Comparison of ENCODE assay signal across 14 cellular contexts in genomic region chr1:26761217-26761616, GRCh38. TPM values are rescaled to one million over a fixed set of nuclear protein-coding genes. Genes with fewer than 3 reads are reported as not detected.
DNase-seq lines count a peak whose midpoint lies in the region; ATAC-seq and TF ChIP-seq lines count a peak whose summit lies in the region.
"Had no signal": no experiment of that assay in that cellular context is flagged by ENCODE, and none has a peak within 500 bp of the region (broad histone marks: within the 10 kb centered on the region; RNA-seq: fewer than 3 reads in every experiment).

No MANE protein-coding gene starts in this region.

- no peak for DNase-seq in AG04450 (ENCODE audit: low read depth, low spot score)
- DNase-seq in left lobe of liver (ENCODE audit: low spot score) = no peak
- no peak for DNase-seq in mucosa of gallbladder (ENCODE audit: low spot score)
- no peak for DNase-seq in sciatic nerve (ENCODE audit: low spot score)
- DNase-seq: activated CD4-positive, alpha-beta T cell treated with anti-CD3 and anti-CD28 coated beads, Interleukin-2, amount 10 ng/mL, durations not matched to agents 24 days and 14 days; activated naive CD4-positive, alpha-beta T cell treated with anti-CD3 and anti-CD28 coated beads, Interleukin-2, amount 50 U/mL, for 16 hours; NCI-H2171; SJCRH30; stimulated activated CD4-positive, alpha-beta T cell treated with anti-CD3 and anti-CD28 coated beads, Interleukin-1b, Interleukin-23, amount 100 ng/mL, for 48 hours; stomach had no signal

- POLR2A ChIA-PET in AG04450 (lab: Yijun Ruan, JAX) = no interaction called here

- H3K27me3 Mint-ChIP-seq in activated T-helper 17 cell treated with anti-CD3 and anti-CD28 coated beads, Interleukin-2, amount 50 U/mL, for 72 hours = no peaks in the 10 kb centered on the region
- H3K27me3 Mint-ChIP-seq: activated CD4-positive, alpha-beta T cell treated with anti-CD3 and anti-CD28 coated beads, Interleukin-2, amount 10 ng/mL, durations not matched to agents 24 days and 14 days had no signal

- H3K36me3 Mint-ChIP-seq in activated T-helper 17 cell treated with anti-CD3 and anti-CD28 coated beads, Interleukin-2, amount 50 U/mL, for 72 hours (ENCODE audit: low read depth) = peaks cover 90% of the 10 kb centered on the region

- H3K4me3 Mint-ChIP-seq in activated T-helper 17 cell treated with anti-CD3 and anti-CD28 coated beads, Interleukin-2, amount 50 U/mL, for 72 hours = no peak overlapping the region
- H3K4me3 Mint-ChIP-seq: activated CD4-positive, alpha-beta T cell treated with anti-CD3 and anti-CD28 coated beads, Interleukin-2, amount 10 ng/mL, durations not matched to agents 24 days and 14 days had no signal

- H3K4me3 ChIP-seq in AG04450 (ENCODE audit: low read depth, low read length) = no peak overlapping the region
- H3K4me3 ChIP-seq in GM12875 (ENCODE audit: low read depth, low read length) = no peak overlapping the region
- H3K4me3 ChIP-seq: SJCRH30, stomach had no signal

- no peaks in the 10 kb centered on the region for H3K27me3 ChIP-seq in AG04450 (ENCODE audit: control insufficient read depth, insufficient read depth, low read length)
- H3K27me3 ChIP-seq: SJCRH30, stomach had no signal

- no peaks in the 10 kb centered on the region for H3K9me3 ChIP-seq in AG04450 (ENCODE audit: control insufficient read depth, insufficient read depth, low read length)
- H3K9me3 ChIP-seq: SJCRH30, stomach had no signal

- intact Hi-C loops in sciatic nerve (cut with DNase I) = no loop called here

- no peak for ATAC-seq in activated T-helper 17 cell treated with anti-CD3 and anti-CD28 coated beads, Interleukin-2, amount 50 U/mL, for 72 hours (replicated peaks)
- peak; percentile 38 for ATAC-seq in left lobe of liver
- ATAC-seq in sciatic nerve = no peak
- ATAC-seq in HG02798 (IDR thresholded peaks at IDR 0.05; ENCODE audit: poor library complexity, unreplicated experiment) = no peak
- no peak for ATAC-seq in GM21367 (IDR thresholded peaks at IDR 0.05; ENCODE audit: unreplicated experiment)

- CTCF ChIA-PET in AG04450 (lab: Charles Lee) = no interaction called here

- peaks cover 3% of the 10 kb centered on the region for H3K4me1 Mint-ChIP-seq in activated T-helper 17 cell treated with anti-CD3 and anti-CD28 coated beads, Interleukin-2, amount 50 U/mL, for 72 hours

- H3K27ac Mint-ChIP-seq in activated T-helper 17 cell treated with anti-CD3 and anti-CD28 coated beads, Interleukin-2, amount 50 U/mL, for 72 hours = peak overlapping the region; percentile 17
- H3K27ac Mint-ChIP-seq: activated CD4-positive, alpha-beta T cell treated with anti-CD3 and anti-CD28 coated beads, Interleukin-2, amount 10 ng/mL, durations not matched to agents 24 days and 14 days had no signal

- H3K27ac ChIP-seq in AG04450 (ENCODE audit: low read depth, low read length) = no peak overlapping the region
- H3K27ac ChIP-seq: SJCRH30, stomach had no signal

- TF ChIP-seq CTCF in AG04450 (IDR thresholded peaks at IDR 0.05; ENCODE audit: low read depth, low read length) = peak; percentile 18; the same call in 1 of the 2 replicates
- 0 out of 2 replicates have a peak, but pooled peaks have one; percentile 7 for TF ChIP-seq CTCF in GM12875 (IDR thresholded peaks at IDR 0.05; ENCODE audit: borderline replicate concordance, insufficient read depth, low read depth, low read length)

- H3K9me3 Mint-ChIP-seq in activated T-helper 17 cell treated with anti-CD3 and anti-CD28 coated beads, Interleukin-2, amount 50 U/mL, for 72 hours = no peaks in the 10 kb centered on the region
- H3K9me3 Mint-ChIP-seq: activated CD4-positive, alpha-beta T cell treated with anti-CD3 and anti-CD28 coated beads, Interleukin-2, amount 10 ng/mL, durations not matched to agents 24 days and 14 days had no signal

RNA-seq across cellular contexts. Expression of gene PIGV, which starts 26.5 kb away (rescaled TPM):
- polyA plus RNA-seq in AG04450 (2011; rRNA removed) = 16.1 and 17.8 TPM in 2 replicates
- polyA minus RNA-seq in AG04450 (2011; rRNA and poly(A)+ RNA removed) = 22.2 and 26.5 TPM in 2 replicates
- total RNA-seq in activated T-helper 17 cell treated with anti-CD3 and anti-CD28 coated beads, Interleukin-2, amount 50 U/mL, for 72 hours = 10 to 100 TPM; 14.0 to 18.1 TPM
- total RNA-seq in left lobe of liver (30.8 TPM), mucosa of gallbladder (19.3 TPM), sciatic nerve (10.6 TPM)
